Comparison of ENCODE assay signal across 10 cellular contexts in genomic region chr3:27713066-27713400, GRCh38. TPM values are rescaled to one million over a fixed set of nuclear protein-coding genes. Genes with fewer than 3 reads are reported as not detected.
DNase-seq lines count a peak whose midpoint lies in the region; ATAC-seq and TF ChIP-seq lines count a peak whose summit lies in the region.
"Had no signal": no experiment of that assay in that cellular context is flagged by ENCODE, and none has a peak within 500 bp of the region (broad histone marks: within the 10 kb centered on the region; RNA-seq: fewer than 3 reads in every experiment).

No MANE protein-coding gene starts in this region.

- no peak for TF ChIP-seq CTCF in A673 (conservative IDR thresholded peaks at IDR 0.05; ENCODE audit: low read depth, low read length)
- no peak for TF ChIP-seq CTCF in endodermal cell (conservative IDR thresholded peaks at IDR 0.05)
- no peak for TF ChIP-seq CTCF in GM10248 (IDR thresholded peaks at IDR 0.05; ENCODE audit: control extremely low read depth, extremely low read depth, low read depth, missing control alignments)

- peaks cover 6% of the 10 kb centered on the region for H3K27me3 Mint-ChIP-seq in endodermal cell (ENCODE audit: insufficient read depth)
- H3K27me3 Mint-ChIP-seq in naive thymus-derived CD8-positive, alpha-beta T cell, result peaks cover 9 to 59% (median 34%) of the 10 kb centered on the region in 5 donors

- BruUV-seq in A673 (replicated peaks; lab: Mats Ljungman, UMichigan), result no TSS peak

- H3K36me3 Mint-ChIP-seq in endodermal cell (ENCODE audit: low read depth), result peaks cover 18% of the 10 kb centered on the region
- H3K36me3 Mint-ChIP-seq in naive thymus-derived CD8-positive, alpha-beta T cell, result peaks cover 0 to 13% (median 12%) of the 10 kb centered on the region in 3 donors

- no peak for ATAC-seq in naive thymus-derived CD8-positive, alpha-beta T cell
- no peak for ATAC-seq in HG03354 (IDR thresholded peaks at IDR 0.05; ENCODE audit: poor library complexity, severe bottlenecking, unreplicated experiment)

- H3K4me3 ChIP-seq in A673 (ENCODE audit: low read depth, low read length, poor library complexity, severe bottlenecking) (peak overlapping the region; percentile 49), MG63 (peak overlapping the region; percentile 43), endodermal cell (ENCODE audit: low read length) (peak overlapping the region; percentile 83)

- H3K9ac ChIP-seq in endodermal cell (ENCODE audit: extremely low read depth, low read length, poor library complexity, severe bottlenecking), result peak overlapping the region; percentile 90

- POLR2A ChIA-PET in A673 (lab: Charles Lee; ENCODE audit: low non-redundant PET), result no interaction called here
- POLR2A ChIA-PET in naive thymus-derived CD8-positive, alpha-beta T cell (lab: Charles Lee), result interaction anchor here (1.7 to 2.3 kb wide), 5 partner anchors 8 to 636 kb away, joined by 4 to 16 read pairs (median 11); partner anchors contain the start of genes AZI2, EOMES and ZCWPW2
- POLR2A ChIA-PET in GM10248 (lab: Yijun Ruan, JAX), result no interaction called here

- peak overlapping the region; percentile 93 for H3K27ac Mint-ChIP-seq in endodermal cell
- peak overlapping the region in 9 of 10 donors; percentile 2 to 94 (median 87) for H3K27ac Mint-ChIP-seq in naive thymus-derived CD8-positive, alpha-beta T cell

- H3K27ac ChIP-seq in A673 (ENCODE audit: low read depth, low read length, poor library complexity, severe bottlenecking), result no peak overlapping the region
- H3K27ac ChIP-seq in endodermal cell (ENCODE audit: low read depth, low read length), result peak overlapping the region; percentile 21
- H3K27ac ChIP-seq: epithelial cell of prostate had no signal

- H3K9me3 ChIP-seq in A673 (ENCODE audit: low read depth, low read length, poor library complexity, severe bottlenecking) (no peaks in the 10 kb centered on the region), MG63 (no peaks in the 10 kb centered on the region), endodermal cell (ENCODE audit: control insufficient read depth, low read length) (no peaks in the 10 kb centered on the region)

- 0 to 1% methylated on average over 2 to 17 of the region's 17 CpGs for WGBS in endodermal cell (ENCODE audit: insufficient coverage in 1 of 2, insufficient read length in 1 of 2), 2 experiments

- intact Hi-C loops in A673 (cut with micrococcal nuclease; ENCODE audit: unreplicated experiment), result loop anchor here (2.0 kb wide), 1 partner anchor 622 kb away; no protein-coding TSS in a partner anchor

- peak overlapping the region; percentile 99 for H3K4me3 Mint-ChIP-seq in endodermal cell
- peak overlapping the region; percentile 87 to 100 (median 98) for H3K4me3 Mint-ChIP-seq in naive thymus-derived CD8-positive, alpha-beta T cell

- H3K27me3 ChIP-seq in A673 (replicated peaks; ENCODE audit: insufficient read depth, low read depth, low read length, poor library complexity), result peaks cover 75% of the 10 kb centered on the region
- no peaks in the 10 kb centered on the region for H3K27me3 ChIP-seq in MG63
- H3K27me3 ChIP-seq in endodermal cell (ENCODE audit: control insufficient read depth, insufficient read depth, low read length, poor library complexity, severe bottlenecking), result no peaks in the 10 kb centered on the region

- H3K4me1 ChIP-seq in A673 (ENCODE audit: insufficient read depth, low read length, poor library complexity, severe bottlenecking) (no peaks in the 10 kb centered on the region), endodermal cell (ENCODE audit: control insufficient read depth, insufficient read depth, low read length) (no peaks in the 10 kb centered on the region)

- H3K9me3 Mint-ChIP-seq in endodermal cell, result no peaks in the 10 kb centered on the region
- no peaks in the 10 kb centered on the region for H3K9me3 Mint-ChIP-seq in naive thymus-derived CD8-positive, alpha-beta T cell

- H3K4me1 Mint-ChIP-seq in endodermal cell, result peaks cover 33% of the 10 kb centered on the region
- H3K4me1 Mint-ChIP-seq in naive thymus-derived CD8-positive, alpha-beta T cell, result peaks cover 19 to 45% (median 37%) of the 10 kb centered on the region in 4 donors

- H3K36me3 ChIP-seq in A673 (ENCODE audit: insufficient read depth, low read length, poor library complexity, severe bottlenecking) (no peaks in the 10 kb centered on the region), MG63 (no peaks in the 10 kb centered on the region), endodermal cell (ENCODE audit: control insufficient read depth, insufficient read depth, low read length) (peaks cover 24% of the 10 kb centered on the region)

- CTCF ChIA-PET in A673 (lab: Charles Lee) (interaction anchor here (1.5 to 1.9 kb wide), 2 partner anchors 9 to 604 kb away, joined by 5 to 7 read pairs; partner anchors contain the start of gene EOMES), GM10248 (lab: Yijun Ruan, JAX) (interaction anchor here (0.8 to 3.2 kb wide), 20 partner anchors 8 to 638 kb away, joined by 3 to 127 read pairs (median 8); partner anchors contain the start of genes AZI2, EOMES and ZCWPW2)

- no peak for DNase-seq in A673 (ENCODE audit: low spot score)
- DNase-seq in MG63, result no peak
- no peak for DNase-seq in endodermal cell
- DNase-seq in naive thymus-derived CD8-positive, alpha-beta T cell, result no peak
- DNase-seq in GM10248 (ENCODE audit: extremely low spot score), result no peak
- DNase-seq in AG08395 (ENCODE audit: low spot score), result no peak
- no peak for DNase-seq in NCI-H82 treated with DMSO at 0.1 percent for 48 hours (lab: John Stamatoyannopoulos, UW; ENCODE audit: unreplicated experiment)
- DNase-seq: NCI-H1436 had no signal

RNA-seq across cellular contexts. Expression of gene EOMES, which starts 9.1 kb away (rescaled TPM):
- not detected in 2 replicates for total RNA-seq in A673 (2021)
- total RNA-seq in MG63 (2014; rRNA removed; shearing (Covaris generic); ENCODE audit: low replicate concordance), result 0.30 TPM in 1 of 2 replicates, not detected in the other
- 100 to 1,000 TPM; 182 to 283 TPM for total RNA-seq in endodermal cell
- polyA plus RNA-seq in endodermal cell (2013, experiment 1 of 2), result 35.9 TPM
- polyA plus RNA-seq in endodermal cell (2013, experiment 2 of 2), result 48.4 TPM
- total RNA-seq in naive thymus-derived CD8-positive, alpha-beta T cell, result 1 to 10 TPM; 4.6 to 6.1 TPM
- 100 to 1,000 TPM in 1 of 3 donors, 1 to 10 TPM in 2; 6.2 to 103 (median 8.4) TPM for polyA plus RNA-seq in naive thymus-derived CD8-positive, alpha-beta T cell

Comparison
In these comparisons a context has a peak if more than half of its experiments do, and no peak if none do; other contexts are left out.
1. RNA of gene EOMES, which starts 9.1 kb away (total RNA-seq): 182 to 283 TPM in endodermal cell; 4.6 to 6.1 TPM in naive thymus-derived CD8-positive, alpha-beta T cell, 0.30 TPM in MG63 and not detected in A673; every median in the first group is over 10 times any median in the second.
2. Peak in every context shown above with its lines, with median percentiles within 50 percentile points of each other: H3K4me3 ChIP-seq.